10 cellular contexts compared by ENCODE assay signal in genomic region chr13:30898721-30899188, GRCh38. TPM values are rescaled to one million over a fixed set of nuclear protein-coding genes. Genes with fewer than 3 reads are reported as not detected.
DNase-seq lines count a peak whose midpoint lies in the region; ATAC-seq and TF ChIP-seq lines count a peak whose summit lies in the region.
"Had no signal": no experiment of that assay in that cellular context is flagged by ENCODE, and none has a peak within 500 bp of the region (broad histone marks: within the 10 kb centered on the region; RNA-seq: fewer than 3 reads in every experiment).

No MANE protein-coding gene starts in this region.

- peak overlapping the region; percentile 98 to 99 for H3K27ac ChIP-seq in ascending aorta

- H3K27me3 ChIP-seq in ascending aorta (no peaks in the 10 kb centered on the region), kidney epithelial cell (ENCODE audit: control insufficient read depth, insufficient read depth, low read length) (no peaks in the 10 kb centered on the region)

- H3K9me3 ChIP-seq in ascending aorta = no peaks in the 10 kb centered on the region

- peak overlapping the region in 1 of 2 donors; percentile 42 for H3K4me3 ChIP-seq in ascending aorta
- H3K4me3 ChIP-seq in kidney epithelial cell (ENCODE audit: low read depth, low read length) = no peak overlapping the region

- peak in 1 of 3 experiments; percentile 12 for TF ChIP-seq CTCF in ascending aorta (IDR thresholded peaks at IDR 0.05)
- no peak for TF ChIP-seq CTCF in kidney epithelial cell (IDR thresholded peaks at IDR 0.05; ENCODE audit: insufficient read depth, low read length, poor library complexity, severe bottlenecking)

- ATAC-seq in HG02588 (IDR thresholded peaks at IDR 0.05; ENCODE audit: unreplicated experiment) = no peak

- H3K4me1 ChIP-seq in ascending aorta = peaks cover 24 to 52% of the 10 kb centered on the region in 2 donors

- intact Hi-C loops in ascending aorta (cut with DNase I) = loop anchor here (1.0 to 5.0 kb wide), 5 partner anchors 18 to 281 kb away; partner anchors contain the start of genes HSPH1 and USPL1

- H3K36me3 ChIP-seq in ascending aorta (no peaks in the 10 kb centered on the region), kidney epithelial cell (ENCODE audit: control insufficient read depth, insufficient read depth, low read length) (no peaks in the 10 kb centered on the region)

- DNase-seq in activated CD4-positive, alpha-beta T cell treated with anti-CD3 and anti-CD28 coated beads for 48 hours = peak; percentile 41
- no peak for DNase-seq in activated CD4-positive, alpha-beta T cell treated with anti-CD3 and anti-CD28 coated beads, Interleukin-2, amount 50 U/mL, for 4 hours
- DNase-seq in ascending aorta (ENCODE audit: low spot score in 2 of 2) = peak; percentile 54 to 94
- DNase-seq in kidney epithelial cell (ENCODE audit: low read depth) = peak; percentile 44
- peak; percentile 98 for DNase-seq in stromal cell of bone marrow (ENCODE audit: low read depth)
- no peak for DNase-seq in effector CD8-positive, alpha-beta T cell (lab: John Stamatoyannopoulos, UW)
- DNase-seq in SHP77 (lab: John Stamatoyannopoulos, UW) = no peak
- DNase-seq: glutamatergic neuron had no signal

RNA-seq across cellular contexts. Expression of gene MEDAG, which starts 7.3 kb away (rescaled TPM):
- 98.8 TPM for total RNA-seq in ascending aorta
- total RNA-seq in kidney epithelial cell = 3.2 and 4.7 TPM in 2 replicates
- total RNA-seq: A673 had no signal

RNA-seq across cellular contexts. Expression of gene TEX26, which starts 33.7 kb away (rescaled TPM):
- not detected for total RNA-seq in ascending aorta
- not detected in 2 replicates for total RNA-seq in kidney epithelial cell
- total RNA-seq: A673 had no signal

Comparison
In these comparisons a context has a peak if more than half of its experiments do, and no peak if none do; other contexts are left out.
1. DNase-seq: peak in activated CD4-positive, alpha-beta T cell treated with anti-CD3 and anti-CD28 coated beads for 48 hours (single experiment), ascending aorta (2 of 2), kidney epithelial cell (single experiment) and stromal cell of bone marrow (single experiment); none in activated CD4-positive, alpha-beta T cell treated with anti-CD3 and anti-CD28 coated beads, Interleukin-2, amount 50 U/mL, for 4 hours (0 of 2), effector CD8-positive, alpha-beta T cell (single experiment) and SHP77 (0 of 2).
2. RNA of gene MEDAG, which starts 7.3 kb away (total RNA-seq): 98.8 TPM in ascending aorta (single experiment); 3.2 to 4.7 TPM in kidney epithelial cell; every median in the first group is over 10 times any median in the second.